20 cellular contexts compared by ENCODE assay signal in genomic region chr2:190405069-190405468, GRCh38. TPM values are rescaled to one million over a fixed set of nuclear protein-coding genes. Genes with fewer than 3 reads are reported as not detected.
DNase-seq lines count a peak whose midpoint lies in the region; ATAC-seq and TF ChIP-seq lines count a peak whose summit lies in the region.
"Had no signal": no experiment of that assay in that cellular context is flagged by ENCODE, and none has a peak within 500 bp of the region (broad histone marks: within the 10 kb centered on the region; RNA-seq: fewer than 3 reads in every experiment).

No MANE protein-coding gene starts in this region.

- H3K79me2 ChIP-seq in GM23248 (ENCODE audit: insufficient read depth) = no peaks in the 10 kb centered on the region
- no peaks in the 10 kb centered on the region for H3K79me2 ChIP-seq in PC-3 (ENCODE audit: low read length)

- H3K9me3 ChIP-seq in GM23248 (ENCODE audit: low read depth) = no peaks in the 10 kb centered on the region
- H3K9me3 ChIP-seq in PC-3 (ENCODE audit: low read length) = no peaks in the 10 kb centered on the region
- H3K9me3 ChIP-seq: BE2C had no signal

- H3K27ac ChIP-seq in GM23248 (no peak overlapping the region), PC-3 (ENCODE audit: low read length) (no peak overlapping the region)
- H3K27ac ChIP-seq: KMS-11 had no signal

- no peak overlapping the region for H3K4me3 ChIP-seq in GM23248
- no peak overlapping the region for H3K4me3 ChIP-seq in NB4 (ENCODE audit: low read depth, low read length)
- no peak overlapping the region for H3K4me3 ChIP-seq in epithelial cell of esophagus (ENCODE audit: low read length)
- no peak overlapping the region for H3K4me3 ChIP-seq in PC-3 (ENCODE audit: low read length)

- H3K9me2 ChIP-seq in GM23248 (ENCODE audit: insufficient read depth) (no peaks in the 10 kb centered on the region), PC-3 (replicated peaks; ENCODE audit: low read length) (no peaks in the 10 kb centered on the region)

- H3K4me2 ChIP-seq in GM23248 (ENCODE audit: unreplicated experiment) (no peak overlapping the region), PC-3 (ENCODE audit: low read length) (no peak overlapping the region)
- H3K4me2 ChIP-seq: KMS-11 had no signal

- in situ Hi-C loops in GM23248 (cut with MboI) = no loop called here

- CTCF ChIA-PET in PC-3 (lab: Charles Lee) = no interaction called here

- H3F3A ChIP-seq in GM23248 (ENCODE audit: insufficient read depth) (peaks cover 7% of the 10 kb centered on the region; the same call in 1 of the 2 replicates), PC-3 (ENCODE audit: low read length, unreplicated experiment) (no peaks in the 10 kb centered on the region)

- TF ChIP-seq CTCF in NB4 (IDR thresholded peaks at IDR 0.05; ENCODE audit: low read depth, low read length) (no peak), epithelial cell of esophagus (IDR thresholded peaks at IDR 0.05; ENCODE audit: insufficient read depth, low read depth, low read length, missing control alignments) (no peak), PC-3 (conservative IDR thresholded peaks at IDR 0.05; ENCODE audit: low read depth, low read length) (no peak)

- POLR2A ChIA-PET in PC-3 (lab: Charles Lee; ENCODE audit: unreplicated experiment) = no interaction called here

- peak; percentile 17 for DNase-seq in GM23248
- DNase-seq in NB4 (ENCODE audit: low read depth) = peak; percentile 24
- DNase-seq in epithelial cell of esophagus (ENCODE audit: low read depth) = peak; percentile 85
- DNase-seq in renal cortical epithelial cell (ENCODE audit: low read depth) = peak; percentile 23
- no peak for DNase-seq in PC-3
- DNase-seq in HPDE6-E6E7 (ENCODE audit: extremely low spot score) = no peak
- DNase-seq: BE2C; CD8-positive, alpha-beta memory T cell; GF-D8; H7; NCI-H1436 treated with DMSO at 0.1 percent for 48 hours; NCI-H187 treated with DMSO at 0.1 percent for 48 hours; NCI-H2171 treated with DMSO at 0.1 percent for 48 hours; NCI-H446 treated with DMSO at 0.1 percent for 48 hours; NCI-H526; RPMI8226; SHP77; T-cell had no signal

- no peaks in the 10 kb centered on the region for H3K4me1 ChIP-seq in GM23248 (ENCODE audit: insufficient read depth)
- peaks cover 20% of the 10 kb centered on the region for H3K4me1 ChIP-seq in PC-3 (ENCODE audit: insufficient read depth, low read length)

- TF ChIP-seq POLR2A in NB4 (IDR thresholded peaks at IDR 0.05; ENCODE audit: extremely low read depth, insufficient read length) = no peak

- intact Hi-C loops in PC-3 (cut with micrococcal nuclease) = loop anchor here (5.0 kb wide), 1 partner anchor 62 kb away; no protein-coding TSS in a partner anchor

- BruUV-seq in PC-3 (replicated peaks; lab: Mats Ljungman, UMichigan) = no TSS peak

- WGBS in GM23248 (ENCODE audit: low coverage in 1 of 2, low lambda C conversion rate in 2 of 2, missing lambda C conversion rate in 2 of 2), 2 experiments = 92 to 94% methylated on average over 3 of the region's 3 CpGs

- peaks cover 3% of the 10 kb centered on the region; the same call in 1 of the 2 replicates for H3K27me3 ChIP-seq in GM23248 (replicated peaks; ENCODE audit: insufficient read depth)
- no peaks in the 10 kb centered on the region for H3K27me3 ChIP-seq in PC-3 (ENCODE audit: low read length)
- H3K27me3 ChIP-seq: BE2C had no signal

- ATAC-seq in PC-3 (no peak), HG03175 (IDR thresholded peaks at IDR 0.05; ENCODE audit: unreplicated experiment) (no peak)
- ATAC-seq: T-cell had no signal

- H2AFZ ChIP-seq in GM23248 = no peak overlapping the region
- H2AFZ ChIP-seq in PC-3 (ENCODE audit: low read length) = no peak overlapping the region

- H3K9ac ChIP-seq in GM23248 = no peak overlapping the region
- H3K9ac ChIP-seq in PC-3 (ENCODE audit: low read length) = no peak overlapping the region
- H3K9ac ChIP-seq: KMS-11 had no signal

- H4K20me1 ChIP-seq in GM23248 (ENCODE audit: insufficient read depth) = no peaks in the 10 kb centered on the region
- no peaks in the 10 kb centered on the region for H4K20me1 ChIP-seq in PC-3 (ENCODE audit: low read length)

- no peaks in the 10 kb centered on the region for H3K36me3 ChIP-seq in GM23248 (ENCODE audit: low read depth)
- no peaks in the 10 kb centered on the region for H3K36me3 ChIP-seq in PC-3 (ENCODE audit: low read depth, low read length)
- H3K36me3 ChIP-seq: BE2C had no signal

RNA-seq across cellular contexts. Expression of gene MFSD6, which starts 3.1 kb away (rescaled TPM):
- 4.9 and 6.7 TPM in 2 replicates for total RNA-seq in GM23248 (2014; rRNA removed; shearing (Covaris generic))
- polyA plus RNA-seq in GM23248 (2016; fragmentation: Nextera tagmentation; extraction: Ambion mirVana) = 3.2 and 4.2 TPM in 2 replicates
- total RNA-seq in renal cortical epithelial cell (30.2 and 32.3 TPM in 2 replicates), PC-3 (2014; rRNA removed) (20.9 and 23.0 TPM in 2 replicates)

Comparison
In these comparisons a context has a peak if more than half of its experiments do, and no peak if none do; other contexts are left out.
1. DNase-seq: peak in GM23248 (single experiment), NB4 (single experiment), epithelial cell of esophagus (single experiment) and renal cortical epithelial cell (single experiment); none in PC-3 (single experiment) and HPDE6-E6E7 (single experiment).